9 cellular contexts compared by ENCODE assay signal in genomic region chr9:122827759-122828090, GRCh38. TPM values are rescaled to one million over a fixed set of nuclear protein-coding genes. Genes with fewer than 3 reads are reported as not detected.
DNase-seq lines count a peak whose midpoint lies in the region; ATAC-seq and TF ChIP-seq lines count a peak whose summit lies in the region.
"Had no signal": no experiment of that assay in that cellular context is flagged by ENCODE, and none has a peak within 500 bp of the region (broad histone marks: within the 10 kb centered on the region; RNA-seq: fewer than 3 reads in every experiment).

No MANE protein-coding gene starts in this region.

- peak; percentile 11 for ATAC-seq in HG02840 (IDR thresholded peaks at IDR 0.05; ENCODE audit: low FRiP score, unreplicated experiment)
- no peak for ATAC-seq in natural killer cell
- no peak for ATAC-seq in HG03175 (IDR thresholded peaks at IDR 0.05; ENCODE audit: unreplicated experiment)

- intact Hi-C loops in natural killer cell (cut with micrococcal nuclease) = loop anchor here (10.0 kb wide), 1 partner anchor 527 kb away; the partner anchor contains the start of gene CRB2

- H3K27ac ChIP-seq in epithelial cell of prostate = peak overlapping the region; percentile 79

- peaks cover 44% of the 10 kb centered on the region in 2 donors for H3K4me1 Mint-ChIP-seq in natural killer cell

- peak overlapping the region; percentile 84 to 98 for H3K27ac Mint-ChIP-seq in natural killer cell

- TF ChIP-seq CTCF in natural killer cell (IDR thresholded peaks at IDR 0.05) = no peak

- H3K4me3 Mint-ChIP-seq in natural killer cell = peak overlapping the region; percentile 98

- no peaks in the 10 kb centered on the region for H3K9me3 Mint-ChIP-seq in natural killer cell

- DNase-seq in NCI-H1092 treated with DMSO at 0.1 percent for 48 hours (lab: John Stamatoyannopoulos, UW) (peak; percentile 36), NCI-H1092 (lab: John Stamatoyannopoulos, UW) (no peak), RKO (ENCODE audit: low spot score) (peak; percentile 71), epithelial cell of prostate (ENCODE audit: low read depth, low spot score) (no peak), natural killer cell (no peak), D341Med (ENCODE audit: low spot score) (no peak)

- no peaks in the 10 kb centered on the region for H3K27me3 Mint-ChIP-seq in natural killer cell (ENCODE audit: low read depth in 2 of 2)

- no peaks in the 10 kb centered on the region for H3K36me3 Mint-ChIP-seq in natural killer cell

RNA-seq across cellular contexts. Expression of gene PDCL, which starts 0.7 kb away (rescaled TPM):
- 10 to 100 TPM; 13.0 to 20.5 (median 17.8) TPM for total RNA-seq in natural killer cell

RNA-seq across cellular contexts. Expression of gene OR1K1, which starts 27.8 kb away (rescaled TPM):
- not detected for total RNA-seq in natural killer cell
- total RNA-seq: glomerular endothelial cell had no signal

RNA-seq across cellular contexts. Expression of gene OR5C1, which starts 39.0 kb away (rescaled TPM):
- total RNA-seq in natural killer cell = not detected
- total RNA-seq: glomerular endothelial cell had no signal

Comparison
In these comparisons a context has a peak if more than half of its experiments do, and no peak if none do; other contexts are left out.
1. DNase-seq: peak in NCI-H1092 treated with DMSO at 0.1 percent for 48 hours (single experiment) and RKO (single experiment); none in NCI-H1092 (single experiment), epithelial cell of prostate (single experiment), natural killer cell (single experiment) and D341Med (single experiment).